ENCODE assay signal across 18 cellular contexts in genomic region chr2:86136141-86136540, GRCh38. TPM values are rescaled to one million over a fixed set of nuclear protein-coding genes. Genes with fewer than 3 reads are reported as not detected.
DNase-seq lines count a peak whose midpoint lies in the region; ATAC-seq lines count a peak whose summit lies in the region.
"Had no signal": no experiment of that assay in that cellular context is flagged by ENCODE, and none has a peak within 500 bp of the region (broad histone marks: within the 10 kb centered on the region; RNA-seq: fewer than 3 reads in every experiment).

No MANE protein-coding gene starts in this region.

- H3K9me3 Mint-ChIP-seq in activated CD8-positive, alpha-beta memory T cell treated with anti-CD3 and anti-CD28 coated beads, Interleukin-2, amount 10 ng/mL, durations not matched to agents 7 days and 5 days (ENCODE audit: low read depth): no peaks in the 10 kb centered on the region
- no peaks in the 10 kb centered on the region for H3K9me3 Mint-ChIP-seq in activated naive CD4-positive, alpha-beta T cell treated with anti-CD3 and anti-CD28 coated beads for 36 hours
- H3K9me3 Mint-ChIP-seq in memory B cell: no peaks in the 10 kb centered on the region
- H3K9me3 Mint-ChIP-seq: CD4-positive, CD25-positive, alpha-beta regulatory T cell; CD8-positive, alpha-beta memory T cell; GM23338; H9 had no signal

- ATAC-seq in activated CD8-positive, alpha-beta memory T cell treated with anti-CD3 and anti-CD28 coated beads, Interleukin-2, amount 10 ng/mL, durations not matched to agents 7 days and 5 days: no peak
- ATAC-seq in memory B cell (ENCODE audit: low read depth) (no peak), HG03159 (IDR thresholded peaks at IDR 0.05; ENCODE audit: unreplicated experiment) (no peak)
- ATAC-seq: GM23338, HCT116 had no signal

- intact Hi-C loops in activated naive CD4-positive, alpha-beta T cell treated with anti-CD3 and anti-CD28 coated beads for 36 hours (cut with micrococcal nuclease): no loop called here

- no peaks in the 10 kb centered on the region for H3K27me3 Mint-ChIP-seq in activated CD8-positive, alpha-beta memory T cell treated with anti-CD3 and anti-CD28 coated beads, Interleukin-2, amount 10 ng/mL, durations not matched to agents 7 days and 5 days
- no peaks in the 10 kb centered on the region for H3K27me3 Mint-ChIP-seq in activated naive CD4-positive, alpha-beta T cell treated with anti-CD3 and anti-CD28 coated beads for 36 hours (ENCODE audit: low read depth)
- H3K27me3 Mint-ChIP-seq in memory B cell: no peaks in the 10 kb centered on the region
- H3K27me3 Mint-ChIP-seq: B cell; CD4-positive, CD25-positive, alpha-beta regulatory T cell had no signal

- CTCF ChIA-PET in activated CD8-positive, alpha-beta memory T cell treated with anti-CD3 and anti-CD28 coated beads, Interleukin-2, amount 10 ng/mL, durations not matched to agents 7 days and 5 days (lab: Charles Lee): no interaction called here
- CTCF ChIA-PET in activated naive CD4-positive, alpha-beta T cell treated with anti-CD3 and anti-CD28 coated beads for 36 hours (lab: Charles Lee): interaction anchor here (0.6 to 1.2 kb wide), 3 partner anchors 16 to 499 kb away, joined by 3 to 5 read pairs (median 4); no protein-coding TSS in a partner anchor

- peaks cover 80% of the 10 kb centered on the region for H3K36me3 Mint-ChIP-seq in activated CD8-positive, alpha-beta memory T cell treated with anti-CD3 and anti-CD28 coated beads, Interleukin-2, amount 10 ng/mL, durations not matched to agents 7 days and 5 days
- peaks cover 53% of the 10 kb centered on the region for H3K36me3 Mint-ChIP-seq in activated naive CD4-positive, alpha-beta T cell treated with anti-CD3 and anti-CD28 coated beads for 36 hours (ENCODE audit: low read depth)
- H3K36me3 Mint-ChIP-seq in memory B cell: peaks cover 36% of the 10 kb centered on the region

- peak overlapping the region; percentile 21 for H3K27ac Mint-ChIP-seq in activated CD8-positive, alpha-beta memory T cell treated with anti-CD3 and anti-CD28 coated beads, Interleukin-2, amount 10 ng/mL, durations not matched to agents 7 days and 5 days
- H3K27ac Mint-ChIP-seq in activated naive CD4-positive, alpha-beta T cell treated with anti-CD3 and anti-CD28 coated beads for 36 hours: peak overlapping the region; percentile 24
- peak overlapping the region; percentile 47 for H3K27ac Mint-ChIP-seq in memory B cell
- H3K27ac Mint-ChIP-seq: B cell; CD4-positive, CD25-positive, alpha-beta regulatory T cell had no signal

- H3K4me3 Mint-ChIP-seq in activated CD8-positive, alpha-beta memory T cell treated with anti-CD3 and anti-CD28 coated beads, Interleukin-2, amount 10 ng/mL, durations not matched to agents 7 days and 5 days: no peak overlapping the region
- H3K4me3 Mint-ChIP-seq in activated naive CD4-positive, alpha-beta T cell treated with anti-CD3 and anti-CD28 coated beads for 36 hours: no peak overlapping the region
- no peak overlapping the region for H3K4me3 Mint-ChIP-seq in memory B cell
- H3K4me3 Mint-ChIP-seq: B cell; CD4-positive, CD25-positive, alpha-beta regulatory T cell; CD8-positive, alpha-beta memory T cell; GM23338; H9 had no signal

- peaks cover 6% of the 10 kb centered on the region for H3K4me1 Mint-ChIP-seq in activated CD8-positive, alpha-beta memory T cell treated with anti-CD3 and anti-CD28 coated beads, Interleukin-2, amount 10 ng/mL, durations not matched to agents 7 days and 5 days
- H3K4me1 Mint-ChIP-seq in activated naive CD4-positive, alpha-beta T cell treated with anti-CD3 and anti-CD28 coated beads for 36 hours (ENCODE audit: low read depth): peaks cover 4% of the 10 kb centered on the region
- H3K4me1 Mint-ChIP-seq in memory B cell: no peaks in the 10 kb centered on the region
- H3K4me1 Mint-ChIP-seq: B cell had no signal

- DNase-seq in activated CD8-positive, alpha-beta memory T cell treated with anti-CD3 and anti-CD28 coated beads, Interleukin-2, amount 10 ng/mL, durations not matched to agents 7 days and 5 days: no peak
- no peak for DNase-seq in activated CD8-positive, alpha-beta memory T cell treated with anti-CD3 and anti-CD28 coated beads, Interleukin-2, amount 50 U/mL, for 4 hours
- no peak for DNase-seq in activated naive CD4-positive, alpha-beta T cell treated with anti-CD3 and anti-CD28 coated beads for 36 hours
- no peak for DNase-seq in activated naive CD4-positive, alpha-beta T cell (lab: John Stamatoyannopoulos, UW)
- DNase-seq in memory B cell (ENCODE audit: low spot score in 2 of 2): no peak
- no peak for DNase-seq in DMS153 treated with DMSO at 0.1 percent for 48 hours (lab: John Stamatoyannopoulos, UW; ENCODE audit: unreplicated experiment)
- DNase-seq in anterior cingulate cortex (lab: John Stamatoyannopoulos, UW): no peak
- DNase-seq: CD4-positive, CD25-positive, alpha-beta regulatory T cell; CD8-positive, alpha-beta memory T cell; DMS 273 treated with DMSO at 0.1 percent for 48 hours; DMS53; DMS79 treated with DMSO at 0.1 percent for 48 hours; GF-D8; H9 had no signal

RNA-seq across cellular contexts. Expression of gene PTCD3, which starts 30.1 kb away (rescaled TPM):
- 100 to 1,000 TPM; 164 to 172 TPM for total RNA-seq in activated CD8-positive, alpha-beta memory T cell treated with anti-CD3 and anti-CD28 coated beads, Interleukin-2, amount 10 ng/mL, durations not matched to agents 7 days and 5 days
- total RNA-seq in activated naive CD4-positive, alpha-beta T cell treated with anti-CD3 and anti-CD28 coated beads for 36 hours: 100 to 1,000 TPM; 195 to 200 TPM

RNA-seq across cellular contexts. Expression of gene POLR1A, which starts 30.5 kb away (rescaled TPM):
- 10 to 100 TPM; 38.2 to 51.2 TPM for total RNA-seq in activated CD8-positive, alpha-beta memory T cell treated with anti-CD3 and anti-CD28 coated beads, Interleukin-2, amount 10 ng/mL, durations not matched to agents 7 days and 5 days
- 10 to 100 TPM; 25.3 to 27.1 TPM for total RNA-seq in activated naive CD4-positive, alpha-beta T cell treated with anti-CD3 and anti-CD28 coated beads for 36 hours

RNA-seq across cellular contexts. Expression of gene IMMT, which starts 59.1 kb away (rescaled TPM):
- total RNA-seq in activated CD8-positive, alpha-beta memory T cell treated with anti-CD3 and anti-CD28 coated beads, Interleukin-2, amount 10 ng/mL, durations not matched to agents 7 days and 5 days: 100 to 1,000 TPM; 130 to 162 TPM
- 100 to 1,000 TPM; 164 to 168 TPM for total RNA-seq in activated naive CD4-positive, alpha-beta T cell treated with anti-CD3 and anti-CD28 coated beads for 36 hours
